ENCODE assay signal across 10 cellular contexts in genomic region chr1:103517380-103518047, GRCh38. TPM values are rescaled to one million over a fixed set of nuclear protein-coding genes. Genes with fewer than 3 reads are reported as not detected.
DNase-seq lines count a peak whose midpoint lies in the region; ATAC-seq and TF ChIP-seq lines count a peak whose summit lies in the region.
"Had no signal": no experiment of that assay in that cellular context is flagged by ENCODE, and none has a peak within 500 bp of the region (broad histone marks: within the 10 kb centered on the region; RNA-seq: fewer than 3 reads in every experiment).

No MANE protein-coding gene starts in this region.

- ATAC-seq in GM19043 (IDR thresholded peaks at IDR 0.05; ENCODE audit: low read depth, unreplicated experiment) (peak; percentile 74), HG03558 (IDR thresholded peaks at IDR 0.05; ENCODE audit: extremely low read depth, unreplicated experiment) (peak; percentile 83)
- ATAC-seq: lower lobe of right lung had no signal

- H3K4me1 Mint-ChIP-seq in HFFc6 (ENCODE audit: low read depth): peaks cover 42% of the 10 kb centered on the region

- H3K4me3 Mint-ChIP-seq in HFFc6: no peak overlapping the region; the same call in 1 of the 2 replicates

- H3K36me3 Mint-ChIP-seq in HFFc6 (ENCODE audit: low read depth): no peaks in the 10 kb centered on the region

- H3K9me3 Mint-ChIP-seq in HFFc6: no peaks in the 10 kb centered on the region

- peak; percentile 23 for DNase-seq in HFFc6
- DNase-seq in kidney tubule cell (ENCODE audit: low spot score): peak; percentile 32
- DNase-seq in NCI-H1694 treated with DMSO at 0.1 percent for 48 hours (lab: John Stamatoyannopoulos, UW): no peak
- DNase-seq in DMS 273 (lab: John Stamatoyannopoulos, UW; ENCODE audit: unreplicated experiment): no peak
- DNase-seq in germinal center (ENCODE audit: low spot score): no peak
- DNase-seq: lower lobe of right lung, NCI-H2171, trophoblast cell had no signal

- no peaks in the 10 kb centered on the region for H3K27me3 Mint-ChIP-seq in HFFc6 (ENCODE audit: insufficient read depth)

- TF ChIP-seq CTCF in HFFc6 (IDR thresholded peaks at IDR 0.05): no peak

- H3K27ac Mint-ChIP-seq in HFFc6: no peak overlapping the region

RNA-seq across cellular contexts. Expression of gene RNPC3, which starts 8.0 kb away (rescaled TPM):
- total RNA-seq in HFFc6 (2021; fragmentation: NEBNext Ultra II Directional; extraction: Animal tissue kit (Norgen Biotek cat#: 25700)): 1 to 10 TPM; 7.1 to 9.6 (median 7.7) TPM

RNA-seq across cellular contexts. Expression of gene AMY2B, which starts 53.9 kb away (rescaled TPM):
- total RNA-seq in HFFc6 (2021; fragmentation: NEBNext Ultra II Directional; extraction: Animal tissue kit (Norgen Biotek cat#: 25700)): 1 to 10 TPM in 1 of 6 experiments, under 1 TPM in 5; 0.28 to 1.1 (median 0.35) TPM

Comparison
In these comparisons a context has a peak if more than half of its experiments do, and no peak if none do; other contexts are left out.
1. DNase-seq: peak in HFFc6 (single experiment) and kidney tubule cell (single experiment); none in NCI-H1694 treated with DMSO at 0.1 percent for 48 hours (single experiment), DMS 273 (single experiment) and germinal center (single experiment).